Comparison of ENCODE assay signal across 24 cellular contexts in the genomic region with DNA sequence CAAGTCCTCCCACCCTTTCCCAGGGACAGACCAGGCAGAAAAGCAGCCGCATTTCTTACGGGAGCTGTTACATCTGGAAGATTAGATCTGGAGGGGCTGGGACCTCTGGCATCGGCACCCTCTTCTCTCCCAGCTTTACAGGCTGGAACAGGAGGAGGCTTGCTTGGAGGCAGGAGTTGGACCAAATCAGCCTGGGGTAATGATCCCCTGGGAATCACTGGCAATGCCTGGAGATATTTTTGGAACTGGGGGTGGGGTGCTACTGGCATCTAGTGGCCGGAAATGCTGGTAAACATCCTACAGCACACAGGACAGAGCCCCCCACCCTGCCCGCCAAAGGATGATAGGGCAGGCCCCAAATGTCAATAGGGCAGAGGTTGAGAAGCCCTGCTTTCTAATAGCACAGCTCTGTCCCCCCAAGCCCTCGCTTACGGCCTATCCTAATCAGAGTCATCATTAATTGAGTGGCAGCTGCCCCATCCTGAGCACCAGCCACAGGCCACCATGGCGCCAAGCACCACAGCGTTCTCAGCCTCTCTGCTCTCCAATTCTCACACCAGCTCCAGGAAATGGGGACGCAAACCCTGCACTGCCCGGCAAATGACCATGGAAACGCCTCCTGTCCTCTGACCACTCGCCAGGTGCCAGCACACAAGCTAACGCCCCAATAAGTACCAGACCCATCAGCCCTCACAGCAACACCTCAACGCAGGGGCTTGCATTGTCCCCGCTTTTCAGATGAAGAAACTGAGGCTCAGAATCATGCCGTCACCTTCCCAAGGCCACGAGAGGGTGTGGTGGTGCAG. TPM values are rescaled to one million over a fixed set of nuclear protein-coding genes. Genes with fewer than 3 reads are reported as not detected.
A peak's percentile ranks its signal among the peaks of the same experiment; 100 is the strongest.
DNase-seq lines count a peak whose midpoint lies in the region; ATAC-seq, FAIRE-seq and TF ChIP-seq lines count a peak whose summit lies in the region.
"Had no signal": no experiment of that assay in that cellular context is flagged by ENCODE, and none has a peak within 500 bp of the region (broad histone marks: within the 10 kb centered on the region; RNA-seq: fewer than 3 reads in every experiment).

No MANE protein-coding gene starts in this region.

- TF ChIP-seq CTCF in D721Med (IDR thresholded peaks at IDR 0.05; ENCODE audit: insufficient read depth, missing control alignments) (peak; percentile 8), H1 (IDR thresholded peaks at IDR 0.05; ENCODE audit: control extremely low read depth in 1 of 3, insufficient read depth in 1 of 3, low read depth in 1 of 3, low read length in 3 of 3) (peak; percentile 12 to 35 (median 16)), psoas muscle (IDR thresholded peaks at IDR 0.05) (peak; percentile 14), progenitor cell of endocrine pancreas (IDR thresholded peaks at IDR 0.05; ENCODE audit: unreplicated experiment) (no peak)

- peaks cover 9% of the 10 kb centered on the region for H3K23me2 ChIP-seq in H1 (ENCODE audit: low read depth, low read length)

- H3K36me3 Mint-ChIP-seq in T-cell, result no peaks in the 10 kb centered on the region
- H3K36me3 Mint-ChIP-seq in CD4-positive, alpha-beta memory T cell, result no peaks in the 10 kb centered on the region
- H3K36me3 Mint-ChIP-seq in progenitor cell of endocrine pancreas (ENCODE audit: insufficient read depth), result no peaks in the 10 kb centered on the region

- FAIRE-seq in D721Med (lab: Jason Lieb, UNC), result no peak
- no peak for FAIRE-seq in H1 (lab: Jason Lieb, UNC)
- FAIRE-seq: colon, endothelial cell of umbilical vein, GM12878 had no signal

- H3K4me1 ChIP-seq in H1 (replicated peaks in 1 of 4; ENCODE audit: control insufficient read depth in 3 of 4, insufficient read depth in 4 of 4, low read length in 3 of 4) (peaks cover 0 to 17% (median 3%) of the 10 kb centered on the region in 4 experiments; a peak in 6 of 7 replicates), psoas muscle (no peaks in the 10 kb centered on the region)
- H3K4me1 ChIP-seq in CD4-positive, alpha-beta memory T cell (ENCODE audit: insufficient read depth, low read length), result no peaks in the 10 kb centered on the region
- H3K4me1 ChIP-seq: ascending aorta, left lung had no signal

- intact Hi-C loops in psoas muscle (cut with DNase I), result loop anchor here in 1 of 2 donors (10.0 kb wide), 1 partner anchor 237 kb away; no protein-coding TSS in a partner anchor
- intact Hi-C loops in CD4-positive, alpha-beta memory T cell (cut with micrococcal nuclease), result no loop called here

- H3K9me3 Mint-ChIP-seq in T-cell (no peaks in the 10 kb centered on the region), progenitor cell of endocrine pancreas (ENCODE audit: low read depth) (no peaks in the 10 kb centered on the region)
- H3K9me3 Mint-ChIP-seq in CD4-positive, alpha-beta memory T cell, result no peaks in the 10 kb centered on the region
- H3K9me3 Mint-ChIP-seq: activated CD4-positive, alpha-beta memory T cell treated with anti-CD3 and anti-CD28 coated beads, Interleukin-2, amount 10 ng/mL, durations not matched to agents 7 days and 5 days; stimulated activated naive CD8-positive, alpha-beta T cell treated with anti-CD3 and anti-CD28 coated beads, Interleukin-15, amount 100 ng/mL, for 72 hours; T-helper 1 cell treated with Interleukin-12 subunit alpha and Interleukin-12 subunit beta and Interleukin-4 antibody, amounts not matched to agents 30 μg/mL and 1 μg/mL, for 36 hours had no signal

- CTCF ChIA-PET in H1 (lab: Charles Lee; ENCODE audit: partially characterized antibody), result interaction anchor here (1.2 to 17.1 kb wide), 3 partner anchors 10 to 68 kb away, joined by 6 to 269 read pairs (median 36); no protein-coding TSS in a partner anchor
- CTCF ChIA-PET in T-cell (lab: Charles Lee), result no interaction called here
- CTCF ChIA-PET in CD4-positive, alpha-beta memory T cell (lab: Charles Lee; ENCODE audit: partially characterized antibody), result no interaction called here

- H2BK15ac ChIP-seq in H1 (ENCODE audit: low read length), result no peak overlapping the region

- H3K4me3 ChIP-seq in H1 (ENCODE audit: extremely low read depth in 1 of 4, insufficient read depth in 2 of 4, low read depth in 3 of 4, low read length in 4 of 4) (no peak overlapping the region), psoas muscle (no peak overlapping the region)
- no peak overlapping the region for H3K4me3 ChIP-seq in CD4-positive, alpha-beta memory T cell (ENCODE audit: low read length in 2 of 2)
- H3K4me3 ChIP-seq: ascending aorta, GM12878, left lung had no signal

- no peak for TF ChIP-seq EP300 in H1 (IDR thresholded peaks at IDR 0.05; ENCODE audit: borderline replicate concordance in 1 of 2, low read depth in 2 of 2, low read length in 2 of 2)

- H3K4me3 Mint-ChIP-seq in T-cell (no peak overlapping the region), progenitor cell of endocrine pancreas (ENCODE audit: low read depth) (no peak overlapping the region)
- no peak overlapping the region for H3K4me3 Mint-ChIP-seq in CD4-positive, alpha-beta memory T cell
- H3K4me3 Mint-ChIP-seq: activated CD4-positive, alpha-beta memory T cell treated with anti-CD3 and anti-CD28 coated beads, Interleukin-2, amount 10 ng/mL, durations not matched to agents 7 days and 5 days; stimulated activated naive CD8-positive, alpha-beta T cell treated with anti-CD3 and anti-CD28 coated beads, Interleukin-15, amount 100 ng/mL, for 72 hours; T-helper 1 cell treated with Interleukin-12 subunit alpha and Interleukin-12 subunit beta and Interleukin-4 antibody, amounts not matched to agents 30 μg/mL and 1 μg/mL, for 36 hours had no signal

- H2BK20ac ChIP-seq in H1 (ENCODE audit: low read length), result no peak overlapping the region

- H3K27ac Mint-ChIP-seq in T-cell, result no peak overlapping the region
- H3K27ac Mint-ChIP-seq in CD4-positive, alpha-beta memory T cell, result no peak overlapping the region
- no peak overlapping the region for H3K27ac Mint-ChIP-seq in progenitor cell of endocrine pancreas
- H3K27ac Mint-ChIP-seq: activated CD4-positive, alpha-beta memory T cell treated with anti-CD3 and anti-CD28 coated beads, Interleukin-2, amount 10 ng/mL, durations not matched to agents 7 days and 5 days; T-helper 1 cell treated with Interleukin-12 subunit alpha and Interleukin-12 subunit beta and Interleukin-4 antibody, amounts not matched to agents 30 μg/mL and 1 μg/mL, for 36 hours had no signal

- no peak overlapping the region for H3K9ac ChIP-seq in H1 (replicated peaks in 1 of 4; ENCODE audit: extremely low read depth in 1 of 4, low read depth in 3 of 4, low read length in 3 of 4)

- no peak for TF ChIP-seq POLR2A in H1 (IDR thresholded peaks at IDR 0.05; ENCODE audit: control extremely low read depth in 1 of 2, low read depth in 2 of 2, low read length in 2 of 2)

- H3K27ac ChIP-seq in H1 (ENCODE audit: low read depth, low read length) (no peak overlapping the region), psoas muscle (no peak overlapping the region)
- no peak overlapping the region for H3K27ac ChIP-seq in CD4-positive, alpha-beta memory T cell (ENCODE audit: low read depth, low read length)
- H3K27ac ChIP-seq: left lung had no signal

- H3K56ac ChIP-seq in H1 (replicated peaks; ENCODE audit: insufficient read length, low read depth, low read length), result no peak overlapping the region

- H3K14ac ChIP-seq in H1 (ENCODE audit: insufficient read length), result no peak overlapping the region

- TF ChIP-seq RAD21 in H1 (IDR thresholded peaks at IDR 0.05 in 1 of 2, conservative IDR thresholded peaks at IDR 0.05 in 1 of 2; ENCODE audit: low read depth in 2 of 2, low read length in 2 of 2), result peak; percentile 51 to 60

- H4K8ac ChIP-seq in H1 (ENCODE audit: extremely low read depth, insufficient read depth, low read length), result peak overlapping the region; percentile 35

- no peaks in the 10 kb centered on the region for H3K36me3 ChIP-seq in H1 (ENCODE audit: control insufficient read depth in 2 of 4, insufficient read depth in 4 of 4, low read length in 3 of 4)
- H3K36me3 ChIP-seq in psoas muscle (ENCODE audit: insufficient read depth in 1 of 2, low read depth in 1 of 2), result no peaks in the 10 kb centered on the region
- no peaks in the 10 kb centered on the region for H3K36me3 ChIP-seq in CD4-positive, alpha-beta memory T cell (ENCODE audit: insufficient read depth, low read length)
- H3K36me3 ChIP-seq: ascending aorta, left lung had no signal

- H2BK120ac ChIP-seq in H1 (replicated peaks; ENCODE audit: low read depth, low read length), result no peak overlapping the region

- no peak overlapping the region for H3K23ac ChIP-seq in H1 (ENCODE audit: insufficient read length)

- H3K4me1 Mint-ChIP-seq in T-cell (peaks cover 0 to 6% (median 4%) of the 10 kb centered on the region in 3 donors), progenitor cell of endocrine pancreas (ENCODE audit: low read depth) (peaks cover 2% of the 10 kb centered on the region)
- peaks cover 0 to 2% (median under 1%) of the 10 kb centered on the region in 4 donors for H3K4me1 Mint-ChIP-seq in CD4-positive, alpha-beta memory T cell
- H3K4me1 Mint-ChIP-seq: activated CD4-positive, alpha-beta memory T cell treated with anti-CD3 and anti-CD28 coated beads, Interleukin-2, amount 10 ng/mL, durations not matched to agents 7 days and 5 days had no signal

- H3K79me2 ChIP-seq in H1 (ENCODE audit: control insufficient read depth in 1 of 2, insufficient read depth in 2 of 2, low read length in 2 of 2), result no peaks in the 10 kb centered on the region; a peak in 1 of 4 replicates

- H2BK5ac ChIP-seq in H1 (ENCODE audit: low read depth, low read length), result no peak overlapping the region

- POLR2A ChIA-PET in H1 (lab: Charles Lee; ENCODE audit: partially characterized antibody) (interaction anchor here (1.2 to 1.4 kb wide), 2 partner anchors 9 to 255 kb away, joined by 4 to 5 read pairs; no protein-coding TSS in a partner anchor), T-cell (lab: Charles Lee) (no interaction called here)
- POLR2A ChIA-PET in CD4-positive, alpha-beta memory T cell (lab: Charles Lee; ENCODE audit: partially characterized antibody), result no interaction called here

- 90% methylated on average over 18 of the region's 18 CpGs; no CpG with 5 or more reads in 1 of the 2 experiments for WGBS in H1 (ENCODE audit: extremely low coverage in 1 of 2, insufficient coverage in 1 of 2, insufficient read length in 1 of 2, insufficient replicate concordance in 2 of 2, low coverage in 1 of 2, low lambda C conversion rate in 2 of 2, missing lambda C conversion rate in 1 of 2), 2 experiments
- WGBS in psoas muscle, 3 donors, result 49 to 64% (median 51%) methylated on average over 18 of the region's 18 CpGs

- H3K4me2 ChIP-seq in H1 (ENCODE audit: insufficient read depth in 1 of 2, low read depth in 2 of 2, low read length in 2 of 2), result no peak overlapping the region

- no peak overlapping the region for H2AK5ac ChIP-seq in H1 (ENCODE audit: low read depth, low read length)

- H4K91ac ChIP-seq in H1 (replicated peaks; ENCODE audit: insufficient read length, low read length), result no peak overlapping the region

- H2AFZ ChIP-seq in H1 (ENCODE audit: low read length), result no peak overlapping the region

- H3K9me3 ChIP-seq in H1 (ENCODE audit: insufficient read depth in 2 of 2, low read depth in 1 of 2, low read length in 1 of 2) (no peaks in the 10 kb centered on the region), psoas muscle (no peaks in the 10 kb centered on the region)
- H3K9me3 ChIP-seq in CD4-positive, alpha-beta memory T cell (ENCODE audit: control insufficient read depth in 1 of 2, low read length in 2 of 2), result no peaks in the 10 kb centered on the region
- H3K9me3 ChIP-seq: ascending aorta, left lung had no signal

- DNase-seq in D721Med (ENCODE audit: insufficient read length, low spot score) (no peak), NCI-H1694 treated with DMSO at 0.1 percent for 48 hours (lab: John Stamatoyannopoulos, UW) (peak; percentile 23), H1 (ENCODE audit: low read depth in 1 of 2, low spot score in 2 of 2) (no peak), psoas muscle (no peak), T-cell (no peak), progenitor cell of endocrine pancreas (ENCODE audit: low spot score, unreplicated experiment) (no peak)
- DNase-seq in CD4-positive, alpha-beta memory T cell, result no peak
- DNase-seq: activated CD4-positive, alpha-beta memory T cell treated with anti-CD3 and anti-CD28 coated beads, Interleukin-2, amount 10 ng/mL, durations not matched to agents 7 days and 5 days; activated naive CD4-positive, alpha-beta T cell treated with Interleukin-2 at 50 U/mL for 16 hours; activated T-cell treated with anti-CD3 and anti-CD28 coated beads, Interleukin-2, amount 50 U/mL, for 1 hour; foreskin fibroblast; GDM1; NCI-H1417 treated with DMSO at 0.1 percent for 48 hours; NCI-H226; stimulated activated CD4-positive, alpha-beta T cell treated with anti-CD3 and anti-CD28 coated beads, Interleukin-1b, Interleukin-23, amount 100 ng/mL, for 48 hours; stimulated activated naive CD8-positive, alpha-beta T cell treated with anti-CD3 and anti-CD28 coated beads, Interleukin-15, amount 100 ng/mL, for 72 hours had no signal

- peaks cover 4 to 10% of the 10 kb centered on the region in 2 experiments for H4K20me1 ChIP-seq in H1 (replicated peaks in 1 of 2; ENCODE audit: control insufficient read depth in 1 of 2, insufficient read depth in 2 of 2, low read length in 2 of 2)

- peaks cover 19 to 26% of the 10 kb centered on the region in 2 donors for H3K27me3 Mint-ChIP-seq in T-cell
- peaks cover 19 to 27% of the 10 kb centered on the region in 2 donors for H3K27me3 Mint-ChIP-seq in CD4-positive, alpha-beta memory T cell
- peaks cover 36% of the 10 kb centered on the region for H3K27me3 Mint-ChIP-seq in progenitor cell of endocrine pancreas

- H3K79me1 ChIP-seq in H1 (ENCODE audit: low read depth, low read length), result no peaks in the 10 kb centered on the region

- H3K4ac ChIP-seq in H1 (replicated peaks; ENCODE audit: insufficient read length, low read depth, low read length), result no peak overlapping the region

- ATAC-seq in psoas muscle (peak in 1 of 4 donors; percentile 38), GM19467 (IDR thresholded peaks at IDR 0.05; ENCODE audit: unreplicated experiment) (no peak), T-cell (replicated peaks in 1 of 4) (no peak)
- ATAC-seq: GM12878, left lung had no signal

- peaks cover 0 to 19% (median 9%) of the 10 kb centered on the region in 4 experiments; a peak in 6 of 7 replicates for H3K27me3 ChIP-seq in H1 (replicated peaks in 1 of 4; ENCODE audit: control insufficient read depth in 3 of 4, extremely low read depth in 1 of 4, insufficient read depth in 3 of 4, low read length in 3 of 4)
- H3K27me3 ChIP-seq in psoas muscle (ENCODE audit: insufficient read depth in 3 of 3, low read length in 2 of 3), result peaks cover 0 to 21% (median 12%) of the 10 kb centered on the region in 3 donors
- peaks cover 2% of the 10 kb centered on the region for H3K27me3 ChIP-seq in CD4-positive, alpha-beta memory T cell (ENCODE audit: insufficient read depth, low read length)
- H3K27me3 ChIP-seq: ascending aorta had no signal

- no peak overlapping the region for H3K18ac ChIP-seq in H1 (ENCODE audit: extremely low read depth, low read length)

- H4K5ac ChIP-seq in H1 (ENCODE audit: insufficient read length, low read depth, low read length), result no peak overlapping the region

- H2BK12ac ChIP-seq in H1 (ENCODE audit: low read depth, low read length), result no peak overlapping the region

RNA-seq across cellular contexts. Expression of gene LRRC4B, which starts 20.6 kb away (rescaled TPM):
- total RNA-seq in H1 (2021; fragmentation: NEBNext Ultra II Directional; extraction: Animal tissue kit (Norgen Biotek cat#: 25700)), result 11.5 and 13.4 TPM in 2 replicates
- polyA plus RNA-seq in H1 (2011; rRNA removed) (20.8 and 21.2 TPM in 2 replicates), psoas muscle (under 1 TPM; 0.04 to 0.47 (median 0.32) TPM)
- polyA plus RNA-seq in H1 (2011; cell fraction: cytosol; rRNA removed), result 12.4 TPM
- polyA plus RNA-seq in H1 (2011; cell fraction: nucleus; rRNA removed), result 13.5 TPM
- 9.8 to 18.5 TPM (median 14.7 TPM) in 4 replicates for polyA plus RNA-seq in H1 (2012, experiment 1 of 2)
- polyA plus RNA-seq in H1 (2012, experiment 2 of 2), result 10.8 TPM
- 8.9 TPM for polyA plus RNA-seq in H1 (2013, experiment 1 of 2)
- polyA plus RNA-seq in H1 (2013, experiment 2 of 2), result 8.8 TPM
- polyA minus RNA-seq in H1 (2011; rRNA and poly(A)+ RNA removed), result 7.2 and 9.8 TPM in 2 replicates
- 17.0 TPM for polyA minus RNA-seq in H1 (2011; cell fraction: cytosol; rRNA and poly(A)+ RNA removed)
- polyA minus RNA-seq in H1 (2011; cell fraction: nucleus; rRNA and poly(A)+ RNA removed), result 8.6 TPM
- total RNA-seq in psoas muscle (1 to 10 TPM in 1 of 4 donors, under 1 TPM in 3; 0.19 to 1.0 (median 0.31) TPM), T-cell (not detected), progenitor cell of endocrine pancreas (1.0 and 1.2 TPM in 2 replicates)
- not detected for total RNA-seq in CD4-positive, alpha-beta memory T cell
- polyA plus RNA-seq in CD4-positive, alpha-beta memory T cell, result under 1 TPM in 1 of 2 donors, not detected in 1; 0.08 TPM
- total RNA-seq: activated CD4-positive, alpha-beta memory T cell treated with anti-CD3 and anti-CD28 coated beads, Interleukin-2, amount 10 ng/mL, durations not matched to agents 7 days and 5 days; endothelial cell of umbilical vein; GM12878; osteoblast had no signal

RNA-seq across cellular contexts. Expression of gene ASPDH, which starts 33.9 kb away (rescaled TPM):
- not detected in 2 replicates for total RNA-seq in H1 (2021; fragmentation: NEBNext Ultra II Directional; extraction: Animal tissue kit (Norgen Biotek cat#: 25700))
- polyA plus RNA-seq in H1 (2011; rRNA removed), result not detected in 2 replicates
- 0.21 TPM for polyA plus RNA-seq in H1 (2011; cell fraction: cytosol; rRNA removed)
- polyA plus RNA-seq in H1 (2011; cell fraction: nucleus; rRNA removed), result not detected
- 0.34 TPM in 1 of 4 replicates, not detected in the others for polyA plus RNA-seq in H1 (2012, experiment 1 of 2)
- not detected for polyA plus RNA-seq in H1 (2012, experiment 2 of 2)
- not detected for polyA plus RNA-seq in H1 (2013, experiment 1 of 2)
- polyA plus RNA-seq in H1 (2013, experiment 2 of 2), result not detected
- not detected in 2 replicates for polyA minus RNA-seq in H1 (2011; rRNA and poly(A)+ RNA removed)
- polyA minus RNA-seq in H1 (2011; cell fraction: cytosol; rRNA and poly(A)+ RNA removed), result not detected
- polyA minus RNA-seq in H1 (2011; cell fraction: nucleus; rRNA and poly(A)+ RNA removed), result not detected
- not detected for total RNA-seq in psoas muscle
- not detected for polyA plus RNA-seq in psoas muscle
- not detected for total RNA-seq in T-cell
- not detected for total RNA-seq in CD4-positive, alpha-beta memory T cell
- not detected for polyA plus RNA-seq in CD4-positive, alpha-beta memory T cell
- not detected in 2 replicates for total RNA-seq in progenitor cell of endocrine pancreas
- total RNA-seq: activated CD4-positive, alpha-beta memory T cell treated with anti-CD3 and anti-CD28 coated beads, Interleukin-2, amount 10 ng/mL, durations not matched to agents 7 days and 5 days; ascending aorta; endothelial cell of umbilical vein; GM12878; left lung; osteoblast had no signal
- polyA plus RNA-seq: endothelial cell of umbilical vein, GM12878 had no signal

RNA-seq across cellular contexts. Expression of gene JOSD2, which starts 36.6 kb away (rescaled TPM):
- total RNA-seq in H1 (2021; fragmentation: NEBNext Ultra II Directional; extraction: Animal tissue kit (Norgen Biotek cat#: 25700)), result 1.9 and 3.6 TPM in 2 replicates
- polyA plus RNA-seq in H1 (2011; rRNA removed) (5.6 and 6.6 TPM in 2 replicates), psoas muscle (10 to 100 TPM; 51.9 to 87.2 (median 86.2) TPM)
- 5.1 TPM for polyA plus RNA-seq in H1 (2011; cell fraction: cytosol; rRNA removed)
- polyA plus RNA-seq in H1 (2011; cell fraction: nucleus; rRNA removed), result 3.1 TPM
- polyA plus RNA-seq in H1 (2012, experiment 1 of 2), result 3.2 to 5.8 TPM (median 4.1 TPM) in 4 replicates
- polyA plus RNA-seq in H1 (2012, experiment 2 of 2), result 6.1 TPM
- polyA plus RNA-seq in H1 (2013, experiment 1 of 2), result 1.4 TPM
- 2.0 TPM for polyA plus RNA-seq in H1 (2013, experiment 2 of 2)
- polyA minus RNA-seq in H1 (2011; rRNA and poly(A)+ RNA removed), result 0.22 and 0.24 TPM in 2 replicates
- polyA minus RNA-seq in H1 (2011; cell fraction: cytosol; rRNA and poly(A)+ RNA removed), result 3.0 TPM
- polyA minus RNA-seq in H1 (2011; cell fraction: nucleus; rRNA and poly(A)+ RNA removed), result 3.1 TPM
- total RNA-seq in psoas muscle (10 to 100 TPM; 28.5 to 41.0 (median 37.4) TPM), T-cell (10 to 100 TPM; 15.4 to 45.7 (median 40.6) TPM), progenitor cell of endocrine pancreas (12.1 and 13.1 TPM in 2 replicates)
- 10 to 100 TPM; 29.5 to 35.8 TPM for total RNA-seq in CD4-positive, alpha-beta memory T cell
- 10 to 100 TPM; 22.4 to 28.0 TPM for polyA plus RNA-seq in CD4-positive, alpha-beta memory T cell
